ENCODE assay signal across 9 cellular contexts in the genomic region with DNA sequence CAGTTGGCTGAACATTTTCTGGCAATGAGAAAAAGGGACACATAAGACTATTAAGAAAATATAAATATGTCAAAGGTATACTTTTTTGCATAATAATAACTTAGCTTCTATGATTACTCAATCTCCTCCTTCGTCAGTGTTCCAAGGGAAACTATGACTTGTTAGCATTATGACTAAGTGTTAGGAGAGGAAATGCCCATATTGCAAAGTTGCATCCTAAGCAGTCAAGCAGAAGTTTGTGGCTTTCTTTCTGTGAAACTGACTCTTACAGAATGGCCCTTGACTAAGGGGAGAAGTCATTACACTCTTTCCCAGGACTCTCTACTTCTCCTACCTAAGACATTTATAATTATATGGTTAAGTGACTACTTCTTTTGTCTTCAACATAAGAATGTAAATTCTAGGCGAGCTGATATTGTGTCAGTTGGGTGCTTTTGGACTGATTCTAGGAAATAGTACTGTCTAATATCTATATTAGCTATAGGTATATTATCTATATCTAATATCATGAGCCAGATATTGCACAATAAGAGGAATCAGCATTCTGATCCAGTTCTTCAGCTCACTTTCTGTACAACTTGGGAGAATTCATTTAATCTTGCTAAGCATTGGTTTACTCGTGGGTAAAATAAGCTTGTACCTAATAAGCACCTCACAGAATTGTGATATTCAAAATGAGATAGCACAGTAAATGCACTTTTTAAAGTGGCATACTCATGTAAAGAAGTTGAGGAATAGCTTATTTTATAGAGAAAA. TPM values are rescaled to one million over a fixed set of nuclear protein-coding genes. Genes with fewer than 3 reads are reported as not detected.
DNase-seq lines count a peak whose midpoint lies in the region; ATAC-seq and TF ChIP-seq lines count a peak whose summit lies in the region.
"Had no signal": no experiment of that assay in that cellular context is flagged by ENCODE, and none has a peak within 500 bp of the region (broad histone marks: within the 10 kb centered on the region; RNA-seq: fewer than 3 reads in every experiment).

No MANE protein-coding gene starts in this region.

- no peaks in the 10 kb centered on the region for H3K27me3 ChIP-seq in gastroesophageal sphincter
- H3K27me3 ChIP-seq: SJSA1 had no signal

- H3K4me1 ChIP-seq in gastroesophageal sphincter: no peaks in the 10 kb centered on the region
- H3K4me1 ChIP-seq: SJSA1 had no signal

- TF ChIP-seq POLR2A in gastroesophageal sphincter (IDR thresholded peaks at IDR 0.05): no peak

- no peak for TF ChIP-seq CTCF in gastroesophageal sphincter (IDR thresholded peaks at IDR 0.05)

- no peak overlapping the region for H3K27ac ChIP-seq in gastroesophageal sphincter
- H3K27ac ChIP-seq: SJSA1 had no signal

- no peak overlapping the region for H3K4me3 ChIP-seq in gastroesophageal sphincter
- H3K4me3 ChIP-seq: SJSA1 had no signal

- H3K9me3 ChIP-seq in gastroesophageal sphincter: no peaks in the 10 kb centered on the region
- H3K9me3 ChIP-seq: SJSA1 had no signal

- DNase-seq in EL: peak; percentile 2
- peak; percentile 6 for DNase-seq in H4 (ENCODE audit: low spot score)
- peak; percentile 54 to 97 for DNase-seq in NOMO-1 (lab: John Stamatoyannopoulos, UW; ENCODE audit: unreplicated experiment in 2 of 2)
- no peak for DNase-seq in stimulated activated CD4-positive, alpha-beta T cell treated with anti-CD3 and anti-CD28 coated beads, Interleukin-1b, Interleukin-23, amount 100 ng/mL, for 48 hours
- no peak for DNase-seq in activated CD4-positive, alpha-beta T cell treated with anti-CD3 and anti-CD28 coated beads for 48 hours

- ATAC-seq in gastroesophageal sphincter: peak; percentile 13
- ATAC-seq in HG03139 (IDR thresholded peaks at IDR 0.05; ENCODE audit: unreplicated experiment): no peak
- no peak for ATAC-seq in GM18909 (IDR thresholded peaks at IDR 0.05; ENCODE audit: poor library complexity, unreplicated experiment)

- WGBS in gastroesophageal sphincter (ENCODE audit: low coverage in 1 of 2), 2 donors: 61 to 81% methylated on average over 3 of the region's 3 CpGs

- no peak for TF ChIP-seq EP300 in gastroesophageal sphincter (IDR thresholded peaks at IDR 0.05)

- no peaks in the 10 kb centered on the region for H3K36me3 ChIP-seq in gastroesophageal sphincter
- H3K36me3 ChIP-seq: SJSA1 had no signal

RNA-seq across cellular contexts. Expression of a gene that starts 16.4 kb away (rescaled TPM):
- total RNA-seq in H4 (2014; rRNA removed; shearing (Covaris generic)): not detected in 2 replicates
- not detected for total RNA-seq in gastroesophageal sphincter
- total RNA-seq: SJSA1 had no signal

RNA-seq across cellular contexts. Expression of a gene that starts 18.1 kb away (rescaled TPM):
- not detected in 2 replicates for total RNA-seq in H4 (2014; rRNA removed; shearing (Covaris generic))
- total RNA-seq in gastroesophageal sphincter: not detected
- total RNA-seq: SJSA1 had no signal

RNA-seq across cellular contexts. Expression of a gene that starts 51.9 kb away (rescaled TPM):
- not detected in 2 replicates for total RNA-seq in H4 (2014; rRNA removed; shearing (Covaris generic))
- not detected for total RNA-seq in gastroesophageal sphincter
- total RNA-seq: SJSA1 had no signal

Comparison
In these comparisons a context has a peak if more than half of its experiments do, and no peak if none do; other contexts are left out.
1. DNase-seq: peak in EL (single experiment), H4 (single experiment) and NOMO-1 (2 of 2); none in stimulated activated CD4-positive, alpha-beta T cell treated with anti-CD3 and anti-CD28 coated beads, Interleukin-1b, Interleukin-23, amount 100 ng/mL, for 48 hours (single experiment) and activated CD4-positive, alpha-beta T cell treated with anti-CD3 and anti-CD28 coated beads for 48 hours (single experiment).